Comparison of ENCODE assay signal across 19 cellular contexts in genomic region chr10:14736043-14736442, GRCh38. TPM values are rescaled to one million over a fixed set of nuclear protein-coding genes. Genes with fewer than 3 reads are reported as not detected.
DNase-seq lines count a peak whose midpoint lies in the region; ATAC-seq and TF ChIP-seq lines count a peak whose summit lies in the region.
"Had no signal": no experiment of that assay in that cellular context is flagged by ENCODE, and none has a peak within 500 bp of the region (broad histone marks: within the 10 kb centered on the region; RNA-seq: fewer than 3 reads in every experiment).

No MANE protein-coding gene starts in this region.

- H3K9me3 ChIP-seq in OCI-LY7 (ENCODE audit: low read length) (peaks cover 12% of the 10 kb centered on the region; the same call in 1 of the 2 replicates), lower lobe of right lung (no peaks in the 10 kb centered on the region), thoracic aorta (no peaks in the 10 kb centered on the region)
- no peaks in the 10 kb centered on the region for H3K9me3 ChIP-seq in effector memory CD4-positive, alpha-beta T cell (ENCODE audit: control insufficient read depth, low read length)
- H3K9me3 ChIP-seq: esophagus squamous epithelium had no signal

- no peaks in the 10 kb centered on the region for H3K9me2 ChIP-seq in OCI-LY7 (ENCODE audit: insufficient read depth, low read length)

- H2AFZ ChIP-seq in OCI-LY7 (ENCODE audit: low read length) = peak overlapping the region; percentile 91

- CTCF ChIA-PET in OCI-LY7 (lab: Charles Lee; ENCODE audit: unreplicated experiment) = no interaction called here

- H3K4me1 ChIP-seq in OCI-LY7 (ENCODE audit: insufficient read depth, low read length, poor library complexity, severe bottlenecking) (peaks cover 52% of the 10 kb centered on the region), lower lobe of right lung (peaks cover 27% of the 10 kb centered on the region), thoracic aorta (ENCODE audit: control insufficient read depth in 1 of 2, low read depth in 2 of 2) (peaks cover 31 to 53% of the 10 kb centered on the region in 2 donors)
- H3K4me1 ChIP-seq in effector memory CD4-positive, alpha-beta T cell (ENCODE audit: control insufficient read depth, insufficient read depth, low read length, poor library complexity, severe bottlenecking) = no peaks in the 10 kb centered on the region

- H3K27me3 ChIP-seq in lower lobe of right lung (ENCODE audit: low read depth) = no peaks in the 10 kb centered on the region
- no peaks in the 10 kb centered on the region for H3K27me3 ChIP-seq in thoracic aorta (replicated peaks; ENCODE audit: insufficient read depth)
- no peaks in the 10 kb centered on the region for H3K27me3 ChIP-seq in effector memory CD4-positive, alpha-beta T cell (replicated peaks; ENCODE audit: control insufficient read depth, insufficient read depth, low read length, poor library complexity, severe bottlenecking)
- H3K27me3 ChIP-seq: esophagus squamous epithelium had no signal

- peak overlapping the region; percentile 61 for H3K4me2 ChIP-seq in OCI-LY7 (ENCODE audit: low read length)

- H3K4me3 ChIP-seq in OCI-LY7 (ENCODE audit: low read depth, low read length, poor library complexity, severe bottlenecking) (peak overlapping the region; percentile 22), lower lobe of right lung (no peak overlapping the region), thoracic aorta (no peak overlapping the region)
- no peak overlapping the region for H3K4me3 ChIP-seq in effector memory CD4-positive, alpha-beta T cell (ENCODE audit: insufficient read depth, low read depth, low read length, poor library complexity, severe bottlenecking)
- H3K4me3 ChIP-seq: esophagus squamous epithelium, K562, skin epidermis had no signal

- POLR2A ChIA-PET in OCI-LY7 (lab: Charles Lee) = interaction anchor here (1.2 to 2.5 kb wide), 4 partner anchors 10 to 56 kb away, joined by 3 to 12 read pairs (median 6); no protein-coding TSS in a partner anchor

- intact Hi-C loops in OCI-LY7 (cut with micrococcal nuclease; ENCODE audit: unreplicated experiment) (no loop called here), lower lobe of right lung (cut with DNase I) (no loop called here)

- TF ChIP-seq CTCF in OCI-LY7 (conservative IDR thresholded peaks at IDR 0.05; ENCODE audit: low read length) (no peak), lower lobe of right lung (IDR thresholded peaks at IDR 0.05) (no peak), thoracic aorta (IDR thresholded peaks at IDR 0.05) (no peak)

- BruUV-seq in OCI-LY7 (replicated peaks; lab: Mats Ljungman, UMichigan) = no TSS peak

- no peaks in the 10 kb centered on the region for H4K20me1 ChIP-seq in OCI-LY7 (ENCODE audit: insufficient read depth, low read length)

- H3K79me2 ChIP-seq in OCI-LY7 (ENCODE audit: insufficient read depth, low read depth, low read length) = no peaks in the 10 kb centered on the region

- H3K36me3 ChIP-seq in OCI-LY7 (ENCODE audit: insufficient read depth, low read length) = no peaks in the 10 kb centered on the region; the same call in 1 of the 2 replicates
- H3K36me3 ChIP-seq in lower lobe of right lung = no peaks in the 10 kb centered on the region
- H3K36me3 ChIP-seq in thoracic aorta = no peaks in the 10 kb centered on the region
- H3K36me3 ChIP-seq in effector memory CD4-positive, alpha-beta T cell (ENCODE audit: control insufficient read depth, insufficient read depth, low read length) = no peaks in the 10 kb centered on the region
- H3K36me3 ChIP-seq: esophagus squamous epithelium had no signal

- peak overlapping the region; percentile 80 for H3K27ac ChIP-seq in OCI-LY7 (ENCODE audit: low read depth, low read length, poor library complexity, severe bottlenecking)
- peak overlapping the region; percentile 27 for H3K27ac ChIP-seq in lower lobe of right lung
- peak overlapping the region; percentile 89 to 95 for H3K27ac ChIP-seq in thoracic aorta
- no peak overlapping the region for H3K27ac ChIP-seq in effector memory CD4-positive, alpha-beta T cell (ENCODE audit: insufficient read depth, low read length, poor library complexity, severe bottlenecking)

- DNase-seq in NOMO-1 treated with DMSO at 0.1 percent for 48 hours (lab: John Stamatoyannopoulos, UW; ENCODE audit: unreplicated experiment) = peak; percentile 42
- DNase-seq in NOMO-1 treated with dmso at 0.1 percent for 144 hours (lab: John Stamatoyannopoulos, UW; ENCODE audit: unreplicated experiment) = no peak
- peak; percentile 67 for DNase-seq in OCI-LY7 (ENCODE audit: low spot score)
- DNase-seq in lower lobe of right lung = no peak
- DNase-seq in thoracic aorta (ENCODE audit: low spot score) = no peak
- DNase-seq in effector memory CD4-positive, alpha-beta T cell = no peak
- DNase-seq in HuH-7 (ENCODE audit: low spot score) = no peak
- DNase-seq in stimulated activated CD4-positive, alpha-beta T cell treated with anti-CD3 and anti-CD28 coated beads, Interleukin-15, amount 100 ng/mL, for 24 hours = no peak
- DNase-seq: 8988T; activated CD4-positive, CD25-positive, alpha-beta regulatory T cell; activated effector memory CD4-positive, alpha-beta T cell treated with anti-CD3 and anti-CD28 coated beads, Interleukin-2, amount 50 U/mL, for 16 hours; aorta; CD4-positive, CD25-positive, alpha-beta regulatory T cell; DND-41; esophagus squamous epithelium; SW 1271 had no signal

- ATAC-seq in lower lobe of right lung (no peak), thoracic aorta (ENCODE audit: insufficient number of reproducible peaks, low FRiP score, low read depth) (no peak)
- ATAC-seq: K562, Panc1 had no signal

RNA-seq across cellular contexts. Expression of gene FAM107B, which starts 38.7 kb away (rescaled TPM):
- 114 and 134 TPM in 2 replicates for total RNA-seq in OCI-LY7 (2014; rRNA removed; shearing (Covaris generic))
- total RNA-seq in OCI-LY7 (2022) = 398 and 422 TPM in 2 replicates
- total RNA-seq in lower lobe of right lung = 75.4 TPM
- total RNA-seq in thoracic aorta = 10 to 100 TPM; 33.6 to 50.6 TPM

Comparison
In these comparisons a context has a peak if more than half of its experiments do, and no peak if none do; other contexts are left out.
1. DNase-seq: peak in NOMO-1 treated with DMSO at 0.1 percent for 48 hours (single experiment) and OCI-LY7 (single experiment); none in NOMO-1 treated with dmso at 0.1 percent for 144 hours (single experiment), lower lobe of right lung (single experiment), thoracic aorta (single experiment), effector memory CD4-positive, alpha-beta T cell (0 of 3), HuH-7 (single experiment) and stimulated activated CD4-positive, alpha-beta T cell treated with anti-CD3 and anti-CD28 coated beads, Interleukin-15, amount 100 ng/mL, for 24 hours (single experiment).